In genomic region chr15:63086967-63087366, GRCh38 we compare ENCODE assay signal across 10 cellular contexts.
"Had no signal": no experiment of that assay in that cellular context is flagged by ENCODE, and none has a peak within 500 bp of the region (broad histone marks: within the 10 kb centered on the region; RNA-seq: fewer than 3 reads in every experiment).

No MANE protein-coding gene starts in this region.

- H3K36me3 Mint-ChIP-seq: activated naive CD4-positive, alpha-beta T cell treated with anti-CD3 and anti-CD28 coated beads, Interleukin-2, amount 50 U/mL, for 24 hours; stimulated activated effector memory CD8-positive, alpha-beta T cell treated with anti-CD3 and anti-CD28 coated beads, Interleukin-12 subunit alpha, Interleukin-12 subunit beta, amount 100 ng/mL, for 72 hours had no signal

- H3K27me3 ChIP-seq: esophagus muscularis mucosa, foreskin keratinocyte, thyroid gland had no signal

- H3K36me3 ChIP-seq: esophagus muscularis mucosa, thyroid gland had no signal

- H3K27me3 Mint-ChIP-seq: activated naive CD4-positive, alpha-beta T cell treated with anti-CD3 and anti-CD28 coated beads, Interleukin-2, amount 50 U/mL, for 24 hours had no signal

- H3K4me1 Mint-ChIP-seq: activated naive CD4-positive, alpha-beta T cell treated with anti-CD3 and anti-CD28 coated beads, Interleukin-2, amount 50 U/mL, for 24 hours; stimulated activated effector memory CD8-positive, alpha-beta T cell treated with anti-CD3 and anti-CD28 coated beads, Interleukin-12 subunit alpha, Interleukin-12 subunit beta, amount 100 ng/mL, for 72 hours had no signal

- H3K27ac Mint-ChIP-seq: activated naive CD4-positive, alpha-beta T cell treated with anti-CD3 and anti-CD28 coated beads, Interleukin-2, amount 50 U/mL, for 24 hours; activated T-helper 2 cell treated with anti-CD3 and anti-CD28 coated beads, Interferon-gamma antibody, Interleukin-2, Interleukin-4, amounts not matched to agents 10 μg/mL and 5 μg/mL and 100 μg/mL, durations not matched to agents 14 hours and 24 hours and 36 hours; stimulated activated effector memory CD8-positive, alpha-beta T cell treated with anti-CD3 and anti-CD28 coated beads, Interleukin-12 subunit alpha, Interleukin-12 subunit beta, amount 100 ng/mL, for 72 hours had no signal

- H3K4me1 ChIP-seq: parathyroid adenoma had no signal

- ATAC-seq: activated CD4-positive, CD25-positive, alpha-beta regulatory T cell treated with anti-CD3 and anti-CD28 coated beads, Interleukin-2, amount 50 U/mL, for 24 hours; foreskin keratinocyte; stimulated activated effector memory CD8-positive, alpha-beta T cell treated with anti-CD3 and anti-CD28 coated beads, Interleukin-12 subunit alpha, Interleukin-12 subunit beta, amount 100 ng/mL, for 72 hours had no signal

- H3K4me3 Mint-ChIP-seq: activated naive CD4-positive, alpha-beta T cell treated with anti-CD3 and anti-CD28 coated beads, Interleukin-2, amount 50 U/mL, for 24 hours; stimulated activated effector memory CD8-positive, alpha-beta T cell treated with anti-CD3 and anti-CD28 coated beads, Interleukin-12 subunit alpha, Interleukin-12 subunit beta, amount 100 ng/mL, for 72 hours had no signal

- H3K9me3 ChIP-seq: esophagus muscularis mucosa, thyroid gland had no signal

- H3K9me3 Mint-ChIP-seq: activated naive CD4-positive, alpha-beta T cell treated with anti-CD3 and anti-CD28 coated beads, Interleukin-2, amount 50 U/mL, for 24 hours; activated T-helper 2 cell treated with anti-CD3 and anti-CD28 coated beads, Interferon-gamma antibody, Interleukin-2, Interleukin-4, amounts not matched to agents 10 μg/mL and 5 μg/mL and 100 μg/mL, durations not matched to agents 14 hours and 24 hours and 36 hours; stimulated activated effector memory CD8-positive, alpha-beta T cell treated with anti-CD3 and anti-CD28 coated beads, Interleukin-12 subunit alpha, Interleukin-12 subunit beta, amount 100 ng/mL, for 72 hours had no signal

- H3K4me3 ChIP-seq: esophagus muscularis mucosa, skin epidermis, thyroid gland had no signal

- H3K27ac ChIP-seq: esophagus muscularis mucosa, foreskin keratinocyte, parathyroid adenoma, skin epidermis had no signal

- DNase-seq: amygdala, foreskin keratinocyte, thyroid gland had no signal
